ENCODE assay signal across 1 cellular context in the genomic region with DNA sequence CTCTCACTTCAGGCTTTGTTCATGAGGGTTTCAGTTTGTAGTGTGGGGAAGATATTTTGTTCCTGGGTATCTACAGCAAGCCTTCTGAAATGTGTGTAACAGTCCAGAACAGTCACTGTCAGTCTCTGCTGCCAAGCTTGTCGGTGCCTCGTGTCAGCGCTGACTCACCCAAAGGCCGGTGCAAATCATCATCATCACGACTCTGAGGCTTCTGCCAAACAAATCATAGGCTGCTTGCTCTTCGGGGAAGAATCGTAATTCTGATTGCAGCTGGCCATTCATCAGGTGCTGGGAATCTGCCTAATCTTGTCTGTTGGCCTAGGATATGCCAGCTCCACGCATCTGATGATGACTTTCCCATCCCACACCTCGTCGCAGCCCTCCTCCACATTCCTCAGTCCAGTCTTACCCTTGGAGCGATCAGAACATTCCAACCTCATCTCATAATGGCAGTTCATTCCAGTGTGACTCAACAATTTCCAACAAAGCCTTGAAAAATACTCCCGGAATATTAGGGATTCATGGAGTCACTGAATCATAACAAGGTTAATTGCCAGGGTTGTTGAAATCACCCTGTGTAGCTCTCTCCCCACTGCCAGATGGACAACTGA.
TF ChIP-seq lines count a peak whose summit lies in the region.

No MANE protein-coding gene starts in this region.

TF ChIP-seq in endothelial cell of umbilical vein, 7 proteins besides CTCF, POLR2A, EP300 and RAD21:
- TF ChIP-seq EZH2 (IDR thresholded peaks at IDR 0.05; ENCODE audit: borderline replicate concordance, low read depth, low read length, severe bottlenecking) (no peak), FOS (IDR thresholded peaks at IDR 0.05; ENCODE audit: borderline replicate concordance, insufficient read depth, low read length) (peak; percentile 48), JUN (IDR thresholded peaks at IDR 0.05; ENCODE audit: borderline replicate concordance, insufficient read depth, insufficient read length, low read depth) (peak; percentile 39), MYC (IDR thresholded peaks at IDR 0.05; ENCODE audit: low read depth, low read length) (no peak), GATA2 (IDR thresholded peaks at IDR 0.05; ENCODE audit: insufficient read depth, insufficient read length, low read depth, low read length) (no peak), POLR2AphosphoS5 (IDR thresholded peaks at IDR 0.05; ENCODE audit: insufficient read depth, low read depth, low read length) (no peak)
- TF ChIP-seq, protein P1, sequence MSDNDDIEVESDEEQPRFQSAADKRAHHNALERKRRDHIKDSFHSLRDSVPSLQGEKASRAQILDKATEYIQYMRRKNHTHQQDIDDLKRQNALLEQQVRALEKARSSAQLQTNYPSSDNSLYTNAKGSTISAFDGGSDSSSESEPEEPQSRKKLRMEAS (IDR thresholded peaks at IDR 0.05; ENCODE audit: insufficient read depth, insufficient read length), result no peak
